In genomic region chr14:24425704-24426103, GRCh38 we compare ENCODE assay signal across 8 cellular contexts. TPM values are rescaled to one million over a fixed set of nuclear protein-coding genes. Genes with fewer than 3 reads are reported as not detected.
DNase-seq lines count a peak whose midpoint lies in the region; ATAC-seq, FAIRE-seq and TF ChIP-seq lines count a peak whose summit lies in the region.
"Had no signal": no experiment of that assay in that cellular context is flagged by ENCODE, and none has a peak within 500 bp of the region (broad histone marks: within the 10 kb centered on the region; RNA-seq: fewer than 3 reads in every experiment).

No MANE protein-coding gene starts in this region.

- no peak for DNase-seq in SK-N-SH
- DNase-seq in K562 (ENCODE audit: extremely low read depth in 1 of 4, low spot score in 3 of 4) = peak; percentile 44 to 80 (median 58)
- no peak for DNase-seq in psoas muscle
- DNase-seq in H4 (ENCODE audit: low spot score) = no peak
- no peak for DNase-seq in NOMO-1 treated with dmso at 0.1 percent for 144 hours (lab: John Stamatoyannopoulos, UW; ENCODE audit: unreplicated experiment)
- DNase-seq: CD8-positive, alpha-beta memory T cell; NCI-H1048 had no signal

- H3K4me3 ChIP-seq in SK-N-SH (ENCODE audit: low read depth in 2 of 2, low read length in 1 of 2) (no peak overlapping the region), K562 (no peak overlapping the region), psoas muscle (no peak overlapping the region)

- H3K27me3 ChIP-seq in SK-N-SH (ENCODE audit: insufficient read depth) = no peaks in the 10 kb centered on the region
- H3K27me3 ChIP-seq in K562 (ENCODE audit: control insufficient read depth in 2 of 2, insufficient read depth in 2 of 2, low read length in 2 of 2) = no peaks in the 10 kb centered on the region
- no peaks in the 10 kb centered on the region for H3K27me3 ChIP-seq in psoas muscle (ENCODE audit: insufficient read depth in 3 of 3, low read length in 2 of 3)

- no peaks in the 10 kb centered on the region for H3K9me1 ChIP-seq in K562 (ENCODE audit: control insufficient read depth, insufficient read depth, low read length)

- H3K9me3 ChIP-seq in SK-N-SH = no peaks in the 10 kb centered on the region
- H3K9me3 ChIP-seq in K562 (replicated peaks; ENCODE audit: control insufficient read depth, insufficient read depth, low read depth, low read length) = no peaks in the 10 kb centered on the region; the same call in 1 of the 2 replicates
- no peaks in the 10 kb centered on the region for H3K9me3 ChIP-seq in psoas muscle

- TF ChIP-seq RAD21 in SK-N-SH (IDR thresholded peaks at IDR 0.05; ENCODE audit: low read length) (no peak), K562 (CRISPR knock-in tag; conservative IDR thresholded peaks at IDR 0.05 in 1 of 2, IDR thresholded peaks at IDR 0.05 in 1 of 2) (peak in 1 of 2 experiments; percentile 86; a peak in 2 of 4 replicates)

- 56% methylated on average over 3 of the region's 3 CpGs for WGBS in SK-N-SH (ENCODE audit: low lambda C conversion rate)
- whole genome bisulfite sequencing in K562 (ENCODE audit: insufficient coverage, low coverage, missing lambda C conversion rate) = 3% methylated on average over 3 of the region's 3 CpGs
- WGBS in psoas muscle, 3 donors = 36 to 43% (median 38%) methylated on average over 3 of the region's 3 CpGs

- CTCF ChIA-PET in SK-N-SH (lab: Yijun Ruan, JAX) (interaction anchor here (0.5 to 16.1 kb wide), 11 partner anchors 9 to 118 kb away, joined by 3 to 275 read pairs (median 5); partner anchors contain the start of gene CIDEB), K562 (lab: Yijun Ruan, JAX; ENCODE audit: low intra/inter-chr PET ratio) (no interaction called here)

- FAIRE-seq in K562 (lab: Jason Lieb, UNC) = peak; percentile 80

- H3F3A ChIP-seq in SK-N-SH (replicated peaks; ENCODE audit: insufficient read depth) = peaks cover 7% of the 10 kb centered on the region

- in situ Hi-C loops in K562 (cut with MboI) = no loop called here

- H3K79me2 ChIP-seq in SK-N-SH (ENCODE audit: insufficient read depth) (peaks cover 6% of the 10 kb centered on the region), K562 (ENCODE audit: control insufficient read depth, insufficient read depth, low read length) (peaks cover 6% of the 10 kb centered on the region)

- TF ChIP-seq CTCF in SK-N-SH (IDR thresholded peaks at IDR 0.05) (no peak), K562 (IDR thresholded peaks at IDR 0.05 in 2 of 3, conservative IDR thresholded peaks at IDR 0.05 in 1 of 3; ENCODE audit: insufficient read depth in 2 of 3, low read depth in 1 of 3, low read length in 3 of 3) (no peak), psoas muscle (IDR thresholded peaks at IDR 0.05) (no peak)

- no peaks in the 10 kb centered on the region for H3K9me2 ChIP-seq in SK-N-SH

- no peak for TF ChIP-seq POLR2A in K562 (conservative IDR thresholded peaks at IDR 0.05)

- BruUV-seq in K562 (replicated peaks; lab: Mats Ljungman, UMichigan) = no TSS peak

- ATAC-seq in SK-N-SH treated with all-trans-retinoic acid at 6 μM for 48 hours = no peak
- ATAC-seq in K562 = no peak
- no peak for ATAC-seq in psoas muscle

- no peak overlapping the region for H3K4me2 ChIP-seq in SK-N-SH
- H3K4me2 ChIP-seq in K562 (ENCODE audit: insufficient read depth, low read length) = peak overlapping the region; percentile 46; the same call in 1 of the 2 replicates

- H3K27ac ChIP-seq in SK-N-SH (ENCODE audit: low read depth in 2 of 2, low read length in 1 of 2) (no peak overlapping the region), K562 (ENCODE audit: extremely low read depth, low read depth, low read length) (peak overlapping the region; percentile 53; the same call in 1 of the 3 replicates), psoas muscle (peak overlapping the region; percentile 11)

- POLR2A ChIA-PET in SK-N-SH (lab: Yijun Ruan, JAX) = no interaction called here
- POLR2A ChIA-PET in K562 (lab: Yijun Ruan, JAX) = interaction anchor here (1.0 to 1.9 kb wide), 2 partner anchors 14 to 17 kb away, joined by 3 to 6 read pairs; no protein-coding TSS in a partner anchor

- H3K9ac ChIP-seq in SK-N-SH = no peak overlapping the region
- peak overlapping the region in 1 of 2 experiments; percentile 38; a peak in 1 of 4 replicates for H3K9ac ChIP-seq in K562 (ENCODE audit: insufficient read depth in 1 of 2, low read depth in 2 of 2, low read length in 2 of 2)

- H3K4me1 ChIP-seq in SK-N-SH (ENCODE audit: control insufficient read depth in 1 of 2, insufficient read depth in 2 of 2, low read depth in 1 of 2, low read length in 1 of 2) = peaks cover 11 to 20% of the 10 kb centered on the region in 2 experiments; a peak in 3 of 4 replicates
- peaks cover 37 to 43% of the 10 kb centered on the region in 2 experiments for H3K4me1 ChIP-seq in K562 (replicated peaks in 1 of 2; ENCODE audit: control insufficient read depth in 2 of 2, insufficient read depth in 2 of 2, low read length in 2 of 2)
- H3K4me1 ChIP-seq in psoas muscle = peaks cover under 1% of the 10 kb centered on the region

- intact Hi-C loops in K562 (cut with micrococcal nuclease) (no loop called here), psoas muscle (cut with DNase I) (no loop called here)

- no peak for TF ChIP-seq EP300 in SK-N-SH (IDR thresholded peaks at IDR 0.05; ENCODE audit: borderline replicate concordance in 1 of 2, low read depth in 1 of 2, low read length in 1 of 2)
- TF ChIP-seq EP300 in K562 (IDR thresholded peaks at IDR 0.05; ENCODE audit: low read length) = peak; percentile 45; the same call in 1 of the 2 replicates

- no peaks in the 10 kb centered on the region for H3K36me3 ChIP-seq in SK-N-SH (replicated peaks in 1 of 2; ENCODE audit: control insufficient read depth in 1 of 2, insufficient read depth in 2 of 2, low read length in 1 of 2)
- H3K36me3 ChIP-seq in K562 (ENCODE audit: control insufficient read depth, insufficient read depth, low read length) = no peaks in the 10 kb centered on the region
- H3K36me3 ChIP-seq in psoas muscle (ENCODE audit: insufficient read depth in 1 of 2, low read depth in 1 of 2) = no peaks in the 10 kb centered on the region

- H2AFZ ChIP-seq in SK-N-SH (ENCODE audit: low read depth) = peak overlapping the region; percentile 38; the same call in 1 of the 2 replicates
- H2AFZ ChIP-seq in K562 (ENCODE audit: low read depth, low read length) = peak overlapping the region; percentile 82

- H4K20me1 ChIP-seq in SK-N-SH (ENCODE audit: insufficient read depth) = no peaks in the 10 kb centered on the region
- no peaks in the 10 kb centered on the region for H4K20me1 ChIP-seq in K562 (replicated peaks; ENCODE audit: control insufficient read depth, insufficient read depth, low read length)

RNA-seq across cellular contexts. Expression of gene CBLN3, which starts 3.8 kb away (rescaled TPM):
- polyA plus RNA-seq in SK-N-SH (2012; rRNA removed) (1.8 TPM in 2 replicates), K562 (2011; rRNA removed) (0.59 and 0.66 TPM in 2 replicates), K562 (2014; fragmentation: Illumina TruSeq; extraction: Trizol) (0.30 and 0.32 TPM in 2 replicates), K562 (2014; fragmentation: Nextera tagmentation; extraction: Ambion mirVana) (under 1 TPM in 1 of 2 experiments, not detected in 1; 0.06 TPM), K562 (2014; rRNA removed) (0.05 and 0.27 TPM in 2 replicates), psoas muscle (under 1 TPM; 0.38 to 0.78 (median 0.70) TPM)
- 0.92 and 0.93 TPM in 2 replicates for polyA plus RNA-seq in SK-N-SH (2012; cell fraction: cytosol; rRNA removed)
- polyA plus RNA-seq in SK-N-SH (2012; cell fraction: nucleus; rRNA removed) = 12.6 and 14.2 TPM in 2 replicates
- total RNA-seq in K562 (2011; cell fraction: chromatin; rRNA removed; ENCODE audit: low replicate concordance) = 1.5 and 2.4 TPM in 2 replicates
- 0.67 and 0.92 TPM in 2 replicates for total RNA-seq in K562 (2011; cell fraction: nucleolus; rRNA removed)
- total RNA-seq in K562 (2011; cell fraction: nucleoplasm; rRNA removed) = 0.95 and 1.1 TPM in 2 replicates
- total RNA-seq in K562 (2014; rRNA removed) (0.05 and 0.20 TPM in 2 replicates), K562 (2014; rRNA removed; fragmentation: Illumina TruSeq; extraction: Trizol) (0.10 and 0.11 TPM in 2 replicates), K562 (2015; rRNA removed; fragmentation: Illumina TruSeq; extraction: Trizol) (0.19 and 0.25 TPM in 2 replicates), K562 (2021) (0.44 and 0.67 TPM in 2 replicates), psoas muscle (1 to 10 TPM in 1 of 4 donors, under 1 TPM in 3; 0.66 to 1.5 (median 0.76) TPM)
- 0.53 and 0.57 TPM in 2 replicates for polyA plus RNA-seq in K562 (2011; cell fraction: cytosol; rRNA removed)
- polyA plus RNA-seq in K562 (2011; cell fraction: nucleus; rRNA removed) = 2.5 and 3.6 TPM in 2 replicates
- polyA plus RNA-seq in K562 (2012) = 0.74 and 0.96 TPM in 2 replicates
- polyA minus RNA-seq in K562 (2011; rRNA and poly(A)+ RNA removed) = 0.09 and 0.28 TPM in 2 replicates
- polyA minus RNA-seq in K562 (2011; cell fraction: cytosol; rRNA and poly(A)+ RNA removed) = 2.2 TPM in 1 of 2 replicates, not detected in the other
- 0.27 and 0.56 TPM in 2 replicates for polyA minus RNA-seq in K562 (2011; cell fraction: nucleus; rRNA and poly(A)+ RNA removed)
- 0.08 and 0.29 TPM in 2 replicates for total RNA-seq in H4 (2014; rRNA removed; shearing (Covaris generic))
- polyA plus RNA-seq: CD8-positive, alpha-beta memory T cell had no signal

RNA-seq across cellular contexts. Expression of gene KHNYN, which starts 4.0 kb away (rescaled TPM):
- polyA plus RNA-seq in SK-N-SH (2012; rRNA removed) (18.3 and 21.8 TPM in 2 replicates), K562 (2011; rRNA removed) (12.4 and 14.8 TPM in 2 replicates), K562 (2014; fragmentation: Illumina TruSeq; extraction: Trizol) (14.1 and 18.3 TPM in 2 replicates), K562 (2014; fragmentation: Nextera tagmentation; extraction: Ambion mirVana) (1 to 10 TPM in 1 of 2 experiments, under 1 TPM in 1; 0.76 to 1.8 TPM), K562 (2014; rRNA removed) (14.4 and 16.5 TPM in 2 replicates), psoas muscle (10 to 100 TPM; 15.3 to 74.9 (median 35.9) TPM)
- 9.9 and 13.6 TPM in 2 replicates for polyA plus RNA-seq in SK-N-SH (2012; cell fraction: cytosol; rRNA removed)
- polyA plus RNA-seq in SK-N-SH (2012; cell fraction: nucleus; rRNA removed) = 43.9 and 56.3 TPM in 2 replicates
- total RNA-seq in K562 (2011; cell fraction: chromatin; rRNA removed; ENCODE audit: low replicate concordance) = 28.3 and 36.5 TPM in 2 replicates
- 27.8 and 28.2 TPM in 2 replicates for total RNA-seq in K562 (2011; cell fraction: nucleolus; rRNA removed)
- 29.5 and 37.6 TPM in 2 replicates for total RNA-seq in K562 (2011; cell fraction: nucleoplasm; rRNA removed)
- total RNA-seq in K562 (2014; rRNA removed) (18.6 and 26.9 TPM in 2 replicates), K562 (2014; rRNA removed; fragmentation: Illumina TruSeq; extraction: Trizol) (13.6 and 14.2 TPM in 2 replicates), K562 (2015; rRNA removed; fragmentation: Illumina TruSeq; extraction: Trizol) (14.5 and 14.6 TPM in 2 replicates), K562 (2021) (20.0 and 26.0 TPM in 2 replicates), psoas muscle (10 to 100 TPM; 25.8 to 44.2 (median 41.3) TPM)
- 8.9 and 10.7 TPM in 2 replicates for polyA plus RNA-seq in K562 (2011; cell fraction: cytosol; rRNA removed)
- polyA plus RNA-seq in K562 (2011; cell fraction: nucleus; rRNA removed) = 35.7 and 38.4 TPM in 2 replicates
- 15.4 and 24.1 TPM in 2 replicates for polyA plus RNA-seq in K562 (2012)
- 16.5 and 17.2 TPM in 2 replicates for polyA minus RNA-seq in K562 (2011; rRNA and poly(A)+ RNA removed)
- polyA minus RNA-seq in K562 (2011; cell fraction: cytosol; rRNA and poly(A)+ RNA removed) = 8.8 and 9.6 TPM in 2 replicates
- polyA minus RNA-seq in K562 (2011; cell fraction: nucleus; rRNA and poly(A)+ RNA removed) = 29.2 and 37.0 TPM in 2 replicates
- total RNA-seq in H4 (2014; rRNA removed; shearing (Covaris generic)) = 12.8 and 15.0 TPM in 2 replicates

RNA-seq across cellular contexts. Expression of gene SDR39U1, which starts 16.9 kb away (rescaled TPM):
- polyA plus RNA-seq in SK-N-SH (2012; rRNA removed) = 81.8 and 88.4 TPM in 2 replicates
- polyA plus RNA-seq in SK-N-SH (2012; cell fraction: cytosol; rRNA removed) = 41.3 and 52.9 TPM in 2 replicates
- 292 and 320 TPM in 2 replicates for polyA plus RNA-seq in SK-N-SH (2012; cell fraction: nucleus; rRNA removed)
- total RNA-seq in K562 (2011; cell fraction: chromatin; rRNA removed; ENCODE audit: low replicate concordance) = 32.9 and 64.5 TPM in 2 replicates
- 53.7 and 68.7 TPM in 2 replicates for total RNA-seq in K562 (2011; cell fraction: nucleolus; rRNA removed)
- total RNA-seq in K562 (2011; cell fraction: nucleoplasm; rRNA removed) = 47.4 and 51.2 TPM in 2 replicates
- total RNA-seq in K562 (2014; rRNA removed) = 19.8 and 21.7 TPM in 2 replicates
- total RNA-seq in K562 (2014; rRNA removed; fragmentation: Illumina TruSeq; extraction: Trizol) = 8.8 and 10.4 TPM in 2 replicates
- 17.7 and 18.2 TPM in 2 replicates for total RNA-seq in K562 (2015; rRNA removed; fragmentation: Illumina TruSeq; extraction: Trizol)
- 34.5 and 36.8 TPM in 2 replicates for total RNA-seq in K562 (2021)
- 33.2 and 38.4 TPM in 2 replicates for polyA plus RNA-seq in K562 (2011; rRNA removed)
- 49.6 and 54.6 TPM in 2 replicates for polyA plus RNA-seq in K562 (2011; cell fraction: cytosol; rRNA removed)
- polyA plus RNA-seq in K562 (2011; cell fraction: nucleus; rRNA removed) = 164 and 205 TPM in 2 replicates
- polyA plus RNA-seq in K562 (2012) = 31.9 and 54.5 TPM in 2 replicates
- polyA plus RNA-seq in K562 (2014; fragmentation: Illumina TruSeq; extraction: Trizol) = 27.8 and 40.9 TPM in 2 replicates
- 10 to 100 TPM; 11.0 to 18.6 TPM for polyA plus RNA-seq in K562 (2014; fragmentation: Nextera tagmentation; extraction: Ambion mirVana)
- polyA plus RNA-seq in K562 (2014; rRNA removed) = 53.7 and 56.1 TPM in 2 replicates
- polyA minus RNA-seq in K562 (2011; rRNA and poly(A)+ RNA removed) = 7.8 and 10.4 TPM in 2 replicates
- 8.9 TPM in 2 replicates for polyA minus RNA-seq in K562 (2011; cell fraction: cytosol; rRNA and poly(A)+ RNA removed)
- 25.7 and 34.4 TPM in 2 replicates for polyA minus RNA-seq in K562 (2011; cell fraction: nucleus; rRNA and poly(A)+ RNA removed)
- 10 to 100 TPM; 55.7 to 75.2 (median 63.8) TPM for total RNA-seq in psoas muscle
- polyA plus RNA-seq in psoas muscle = 100 to 1,000 TPM in 1 of 3 donors, 10 to 100 TPM in 2; 62.9 to 110 (median 63.6) TPM
- total RNA-seq in H4 (2014; rRNA removed; shearing (Covaris generic)) = 8.6 and 11.3 TPM in 2 replicates

RNA-seq across cellular contexts. Expression of gene NYNRIN, which starts 26.9 kb away (rescaled TPM):
- polyA plus RNA-seq in SK-N-SH (2012; rRNA removed) (4.7 and 4.8 TPM in 2 replicates), K562 (2011; rRNA removed) (1.2 TPM in 2 replicates), K562 (2014; fragmentation: Illumina TruSeq; extraction: Trizol) (0.58 and 0.61 TPM in 2 replicates), K562 (2014; fragmentation: Nextera tagmentation; extraction: Ambion mirVana) (under 1 TPM; 0.04 to 0.06 TPM), K562 (2014; rRNA removed) (0.28 and 0.47 TPM in 2 replicates), psoas muscle (1 to 10 TPM; 1.1 to 1.5 (median 1.2) TPM)
- 1.7 and 2.7 TPM in 2 replicates for polyA plus RNA-seq in SK-N-SH (2012; cell fraction: cytosol; rRNA removed)
- 6.6 and 8.6 TPM in 2 replicates for polyA plus RNA-seq in SK-N-SH (2012; cell fraction: nucleus; rRNA removed)
- 1.0 and 5.0 TPM in 2 replicates for total RNA-seq in K562 (2011; cell fraction: chromatin; rRNA removed; ENCODE audit: low replicate concordance)
- 2.6 and 5.3 TPM in 2 replicates for total RNA-seq in K562 (2011; cell fraction: nucleolus; rRNA removed)
- 2.0 and 2.1 TPM in 2 replicates for total RNA-seq in K562 (2011; cell fraction: nucleoplasm; rRNA removed)
- total RNA-seq in K562 (2014; rRNA removed) (0.37 and 0.54 TPM in 2 replicates), K562 (2014; rRNA removed; fragmentation: Illumina TruSeq; extraction: Trizol) (0.22 TPM in 2 replicates), K562 (2015; rRNA removed; fragmentation: Illumina TruSeq; extraction: Trizol) (0.14 and 0.23 TPM in 2 replicates), K562 (2021) (1.2 and 1.9 TPM in 2 replicates), psoas muscle (1 to 10 TPM; 2.1 to 8.0 (median 2.4) TPM)
- polyA plus RNA-seq in K562 (2011; cell fraction: cytosol; rRNA removed) = 0.78 and 1.7 TPM in 2 replicates
- polyA plus RNA-seq in K562 (2011; cell fraction: nucleus; rRNA removed) = 2.2 and 4.2 TPM in 2 replicates
- polyA plus RNA-seq in K562 (2012) = 0.68 and 0.72 TPM in 2 replicates
- polyA minus RNA-seq in K562 (2011; rRNA and poly(A)+ RNA removed) = 1.5 and 2.9 TPM in 2 replicates
- 2.5 and 3.9 TPM in 2 replicates for polyA minus RNA-seq in K562 (2011; cell fraction: cytosol; rRNA and poly(A)+ RNA removed)
- 2.6 and 3.5 TPM in 2 replicates for polyA minus RNA-seq in K562 (2011; cell fraction: nucleus; rRNA and poly(A)+ RNA removed)
- total RNA-seq in H4 (2014; rRNA removed; shearing (Covaris generic)) = 0.14 and 0.21 TPM in 2 replicates
- polyA plus RNA-seq: CD8-positive, alpha-beta memory T cell had no signal

RNA-seq across cellular contexts. Expression of gene NFATC4, which starts 57.7 kb away (rescaled TPM):
- 24.9 and 25.3 TPM in 2 replicates for polyA plus RNA-seq in SK-N-SH (2012; rRNA removed)
- 4.8 and 5.9 TPM in 2 replicates for polyA plus RNA-seq in SK-N-SH (2012; cell fraction: cytosol; rRNA removed)
- 152 and 250 TPM in 2 replicates for polyA plus RNA-seq in SK-N-SH (2012; cell fraction: nucleus; rRNA removed)
- total RNA-seq in K562 (2011; cell fraction: chromatin; rRNA removed; ENCODE audit: low replicate concordance) = 26.5 and 55.3 TPM in 2 replicates
- total RNA-seq in K562 (2011; cell fraction: nucleolus; rRNA removed) = 25.3 and 27.3 TPM in 2 replicates
- total RNA-seq in K562 (2011; cell fraction: nucleoplasm; rRNA removed) = 25.2 and 31.9 TPM in 2 replicates
- total RNA-seq in K562 (2014; rRNA removed) = 0.54 and 2.4 TPM in 2 replicates
- total RNA-seq in K562 (2014; rRNA removed; fragmentation: Illumina TruSeq; extraction: Trizol) = 0.25 and 0.51 TPM in 2 replicates
- 0.40 and 0.49 TPM in 2 replicates for total RNA-seq in K562 (2015; rRNA removed; fragmentation: Illumina TruSeq; extraction: Trizol)
- 2.2 and 3.7 TPM in 2 replicates for total RNA-seq in K562 (2021)
- polyA plus RNA-seq in K562 (2011; rRNA removed) = 3.8 and 9.9 TPM in 2 replicates
- polyA plus RNA-seq in K562 (2011; cell fraction: cytosol; rRNA removed) = 4.9 and 5.2 TPM in 2 replicates
- polyA plus RNA-seq in K562 (2011; cell fraction: nucleus; rRNA removed) = 131 and 146 TPM in 2 replicates
- 1.1 and 1.8 TPM in 2 replicates for polyA plus RNA-seq in K562 (2012)
- 1.0 and 1.1 TPM in 2 replicates for polyA plus RNA-seq in K562 (2014; fragmentation: Illumina TruSeq; extraction: Trizol)
- under 1 TPM in 1 of 2 experiments, not detected in 1; 0.32 TPM for polyA plus RNA-seq in K562 (2014; fragmentation: Nextera tagmentation; extraction: Ambion mirVana)
- 1.9 and 2.5 TPM in 2 replicates for polyA plus RNA-seq in K562 (2014; rRNA removed)
- 2.1 and 2.8 TPM in 2 replicates for polyA minus RNA-seq in K562 (2011; rRNA and poly(A)+ RNA removed)
- polyA minus RNA-seq in K562 (2011; cell fraction: cytosol; rRNA and poly(A)+ RNA removed) = 2.1 TPM in 2 replicates
- 8.3 and 11.6 TPM in 2 replicates for polyA minus RNA-seq in K562 (2011; cell fraction: nucleus; rRNA and poly(A)+ RNA removed)
- total RNA-seq in psoas muscle = 10 to 100 TPM in 2 of 4 donors, 1 to 10 TPM in 2; 2.7 to 12.0 (median 7.8) TPM
- 1 to 10 TPM; 5.5 to 7.9 (median 7.3) TPM for polyA plus RNA-seq in psoas muscle
- 7.1 and 9.5 TPM in 2 replicates for total RNA-seq in H4 (2014; rRNA removed; shearing (Covaris generic))
- polyA plus RNA-seq: CD8-positive, alpha-beta memory T cell had no signal

Comparison
In these comparisons a context has a peak if more than half of its experiments do, and no peak if none do; other contexts are left out.
1. DNase-seq: peak in K562 (4 of 4); none in SK-N-SH (single experiment), psoas muscle (0 of 2), H4 (single experiment) and NOMO-1 treated with dmso at 0.1 percent for 144 hours (single experiment).
2. H3K27ac ChIP-seq: peak in K562 (single experiment) and psoas muscle (single experiment); none in SK-N-SH (0 of 2).
3. Of the 27 proteins assayed by ChIP-seq in both K562 and SK-N-SH: peak only in K562: EP300 and MXI1; only in SK-N-SH: none; in both: NFIC; in neither: 22; mixed calls (peak in some experiments, not most) for 2.